ENCODE assay signal across 33 cellular contexts in genomic region chr7:19119372-19119771, GRCh38. TPM values are rescaled to one million over a fixed set of nuclear protein-coding genes. Genes with fewer than 3 reads are reported as not detected.
DNase-seq lines count a peak whose midpoint lies in the region; ATAC-seq and TF ChIP-seq lines count a peak whose summit lies in the region.
"Had no signal": no experiment of that assay in that cellular context is flagged by ENCODE, and none has a peak within 500 bp of the region (broad histone marks: within the 10 kb centered on the region; RNA-seq: fewer than 3 reads in every experiment).

No MANE protein-coding gene starts in this region.

- TF ChIP-seq CTCF in GM23338 (conservative IDR thresholded peaks at IDR 0.05; ENCODE audit: low read depth in 2 of 2) = no peak
- no peak for TF ChIP-seq CTCF in RWPE1 (conservative IDR thresholded peaks at IDR 0.05; ENCODE audit: low read depth)

- H3K9me3 ChIP-seq in iPS-18a (ENCODE audit: control insufficient read depth, low read depth, low read length) (no peaks in the 10 kb centered on the region), skeletal muscle satellite cell (replicated peaks; ENCODE audit: low read length) (no peaks in the 10 kb centered on the region)
- H3K9me3 ChIP-seq: pancreas, right atrium auricular region, SJSA1, uterus had no signal

- H3K36me3 ChIP-seq in GM23338 (ENCODE audit: insufficient read depth) = no peaks in the 10 kb centered on the region
- H3K36me3 ChIP-seq in iPS-18a (ENCODE audit: control insufficient read depth, low read depth, low read length) = no peaks in the 10 kb centered on the region
- H3K36me3 ChIP-seq in skeletal muscle satellite cell (ENCODE audit: insufficient read depth, low read length) = peaks cover 4% of the 10 kb centered on the region
- H3K36me3 ChIP-seq: pancreas, right atrium auricular region, uterus had no signal

- H3K9ac ChIP-seq in iPS-18a (ENCODE audit: low read length) (no peak overlapping the region), skeletal muscle satellite cell (ENCODE audit: low read depth, low read length) (no peak overlapping the region)

- CTCF ChIA-PET in RWPE1 (lab: Yijun Ruan, JAX) = interaction anchor here (0.5 to 0.7 kb wide), 3 partner anchors 20 to 766 kb away, joined by 3 to 4 read pairs (median 3); no protein-coding TSS in a partner anchor

- H4K20me1 ChIP-seq in GM23338 (replicated peaks; ENCODE audit: insufficient read depth) = 0 out of 2 replicates have a peak, but pooled peaks cover 3% of the 10 kb centered on the region

- no peaks in the 10 kb centered on the region for H3K79me2 ChIP-seq in GM23338 (replicated peaks; ENCODE audit: insufficient read depth)

- POLR2A ChIA-PET in RWPE1 (lab: Yijun Ruan, JAX; ENCODE audit: low non-redundant PET) = no interaction called here

- peaks cover 48% of the 10 kb centered on the region for H3K4me1 Mint-ChIP-seq in GM23338

- H3K4me1 ChIP-seq in GM23338 (ENCODE audit: insufficient read depth) (peaks cover 62% of the 10 kb centered on the region), iPS-18a (ENCODE audit: control insufficient read depth, low read depth, low read length) (peaks cover 20% of the 10 kb centered on the region), skeletal muscle satellite cell (ENCODE audit: control insufficient read depth, insufficient read depth, low read length) (peaks cover 19% of the 10 kb centered on the region)
- H3K4me1 ChIP-seq: uterus had no signal

- H3K36me3 Mint-ChIP-seq in GM23338 (ENCODE audit: low read depth) = no peaks in the 10 kb centered on the region
- H3K36me3 Mint-ChIP-seq: activated naive CD8-positive, alpha-beta T cell treated with anti-CD3 and anti-CD28 coated beads for 36 hours; CD4-positive, CD25-positive, alpha-beta regulatory T cell had no signal

- no peak for DNase-seq in GM23338 (ENCODE audit: low spot score)
- DNase-seq in RWPE1 (ENCODE audit: low spot score) = no peak
- no peak for DNase-seq in NCI-H1105 (lab: John Stamatoyannopoulos, UW)
- DNase-seq in SKM-1 treated with dmso at 0.1 percent for 144 hours (lab: John Stamatoyannopoulos, UW; ENCODE audit: unreplicated experiment) = no peak
- DNase-seq in NK-92 (lab: John Stamatoyannopoulos, UW; ENCODE audit: unreplicated experiment) = no peak
- DNase-seq: activated naive CD8-positive, alpha-beta T cell treated with anti-CD3 and anti-CD28 coated beads for 36 hours; activated T-cell treated with anti-CD3 and anti-CD28 coated beads for 4 hours; CD4-positive, CD25-positive, alpha-beta regulatory T cell; central memory CD4-positive, alpha-beta T cell; hypothalamus; NCI-H1092; NCI-H187 treated with DMSO at 0.1 percent for 48 hours; NCI-H2171 treated with DMSO at 0.1 percent for 48 hours; stimulated activated CD4-positive, alpha-beta T cell treated with anti-CD3 and anti-CD28 coated beads, Interleukin-12 subunit alpha, Interleukin-12 subunit beta, amount 100 ng/mL, for 4 hours; stimulated activated CD4-positive, alpha-beta T cell treated with anti-CD3 and anti-CD28 coated beads, Interleukin-4, amount 100 ng/mL, for 1 hour; stimulated activated naive CD4-positive, alpha-beta T cell; T-helper 17 cell; uterus had no signal

- ATAC-seq in GM23338 (no peak), HG02970 (IDR thresholded peaks at IDR 0.05; ENCODE audit: low FRiP score, unreplicated experiment) (no peak)
- ATAC-seq: GM12878; natural killer cell treated with Interleukin-12 subunit alpha and Interleukin-12 subunit beta and Interleukin-15 and Interleukin-18, amount 100 ng/mL, for 72 hours; pancreas; T-helper 17 cell had no signal

- H3K27ac ChIP-seq in GM23338 (ENCODE audit: low read depth) (no peak overlapping the region), RWPE1 (peak overlapping the region; percentile 30; the same call in 1 of the 2 replicates), iPS-18a (ENCODE audit: low read length) (no peak overlapping the region)
- H3K27ac ChIP-seq: pancreas, right atrium auricular region, SJSA1, uterus had no signal

- H3K9me2 ChIP-seq in GM23338 (ENCODE audit: insufficient read depth) = no peaks in the 10 kb centered on the region

- no peak overlapping the region for H3K27ac Mint-ChIP-seq in GM23338
- H3K27ac Mint-ChIP-seq: activated naive CD8-positive, alpha-beta T cell treated with anti-CD3 and anti-CD28 coated beads for 36 hours; CD4-positive, CD25-positive, alpha-beta regulatory T cell; dendritic cell treated with granulocyte-macrophage colony-stimulating factor and Interleukin-4, amounts not matched to agents 40 ng/mL and 50 ng/mL, for 4 days; natural killer cell treated with Interleukin-12 subunit alpha and Interleukin-12 subunit beta and Interleukin-15 and Interleukin-18, amount 100 ng/mL, for 72 hours; T-helper 17 cell had no signal

- peaks cover 70% of the 10 kb centered on the region for H3K27me3 Mint-ChIP-seq in GM23338 (ENCODE audit: insufficient read depth, low read depth, poor library complexity)

- no peaks in the 10 kb centered on the region; the same call in 2 of the 3 replicates for H3K9me3 Mint-ChIP-seq in GM23338
- H3K9me3 Mint-ChIP-seq: dendritic cell treated with granulocyte-macrophage colony-stimulating factor and Interleukin-4, amounts not matched to agents 40 ng/mL and 50 ng/mL, for 4 days; natural killer cell treated with Interleukin-12 subunit alpha and Interleukin-12 subunit beta and Interleukin-15 and Interleukin-18, amount 100 ng/mL, for 72 hours had no signal

- H3K4me3 Mint-ChIP-seq in GM23338 = peak overlapping the region; percentile 70
- H3K4me3 Mint-ChIP-seq: activated naive CD8-positive, alpha-beta T cell treated with anti-CD3 and anti-CD28 coated beads for 36 hours; dendritic cell treated with granulocyte-macrophage colony-stimulating factor and Interleukin-4, amounts not matched to agents 40 ng/mL and 50 ng/mL, for 4 days; natural killer cell treated with Interleukin-12 subunit alpha and Interleukin-12 subunit beta and Interleukin-15 and Interleukin-18, amount 100 ng/mL, for 72 hours; T-helper 17 cell had no signal

- peaks cover 9% of the 10 kb centered on the region for H3F3A ChIP-seq in GM23338 (replicated peaks; ENCODE audit: low read depth)

- peak overlapping the region; percentile 75 for H3K4me2 ChIP-seq in GM23338
- H3K4me2 ChIP-seq in skeletal muscle satellite cell (ENCODE audit: low read length) = peak overlapping the region; percentile 91

- H3K27me3 ChIP-seq in GM23338 (ENCODE audit: insufficient read depth) (peaks cover 84% of the 10 kb centered on the region), iPS-18a (ENCODE audit: control insufficient read depth, insufficient read depth, low read length) (peaks cover 76% of the 10 kb centered on the region), skeletal muscle satellite cell (ENCODE audit: control insufficient read depth, insufficient read depth, low read length) (no peaks in the 10 kb centered on the region)
- H3K27me3 ChIP-seq: SJSA1, uterus had no signal

- H2AFZ ChIP-seq in GM23338 = no peak overlapping the region

- H3K4me3 ChIP-seq in GM23338 = peak overlapping the region; percentile 66
- H3K4me3 ChIP-seq in iPS-18a (ENCODE audit: low read length) = peak overlapping the region; percentile 56
- H3K4me3 ChIP-seq in skeletal muscle satellite cell (ENCODE audit: low read length) = peak overlapping the region; percentile 7
- H3K4me3 ChIP-seq: GM12878, pancreas, right atrium auricular region, SJSA1, uterus had no signal

TF ChIP-seq in GM23338, 12 proteins besides CTCF, POLR2A, EP300 and RAD21:
- no peak for TF ChIP-seq JUNB (IDR thresholded peaks at IDR 0.05; ENCODE audit: unreplicated experiment)
- TF ChIP-seq EZH2 (IDR thresholded peaks at IDR 0.05; ENCODE audit: low read depth, unreplicated experiment) = peak; percentile 6

RNA-seq across cellular contexts. Expression of gene TWIST1, which starts 1.9 kb away (rescaled TPM):
- total RNA-seq in GM23338 (2014; rRNA removed; shearing (Covaris generic)) = 0.12 and 0.24 TPM in 2 replicates
- 0.24 and 0.35 TPM in 2 replicates for polyA plus RNA-seq in GM23338 (2016; fragmentation: Nextera tagmentation; extraction: Ambion mirVana)
- total RNA-seq in skeletal muscle satellite cell (2012; rRNA removed) = 37.5 and 41.9 TPM in 2 replicates
- total RNA-seq: activated naive CD8-positive, alpha-beta T cell treated with anti-CD3 and anti-CD28 coated beads for 36 hours; GM12878; mononuclear cell; natural killer cell treated with Interleukin-12 subunit alpha and Interleukin-12 subunit beta and Interleukin-15 and Interleukin-18, amount 100 ng/mL, for 72 hours; T-helper 17 cell had no signal
- polyA plus RNA-seq: CD4-positive, CD25-positive, alpha-beta regulatory T cell; GM12878 had no signal

RNA-seq across cellular contexts. Expression of gene FERD3L, which starts 25.8 kb away (rescaled TPM):
- total RNA-seq in GM23338 (2014; rRNA removed; shearing (Covaris generic)) = not detected in 2 replicates
- polyA plus RNA-seq in GM23338 (2016; fragmentation: Nextera tagmentation; extraction: Ambion mirVana) = not detected in 2 replicates
- not detected in 2 replicates for total RNA-seq in skeletal muscle satellite cell (2012; rRNA removed)
- total RNA-seq: activated naive CD8-positive, alpha-beta T cell treated with anti-CD3 and anti-CD28 coated beads for 36 hours; aorta; CD4-positive, CD25-positive, alpha-beta regulatory T cell; fibroblast of lung; GM12878; lower leg skin; mononuclear cell; natural killer cell treated with Interleukin-12 subunit alpha and Interleukin-12 subunit beta and Interleukin-15 and Interleukin-18, amount 100 ng/mL, for 72 hours; pancreas; right atrium auricular region; SJSA1; T-helper 17 cell; temporal lobe; uterus had no signal
- polyA plus RNA-seq: aorta; CD4-positive, CD25-positive, alpha-beta regulatory T cell; fibroblast of lung; GM12878; keratinocyte; pancreas had no signal

Comparison
In these comparisons a context has a peak if more than half of its experiments do, and no peak if none do; other contexts are left out.
1. H3K4me3 ChIP-seq: peak in every context shown above with its lines; median percentile 66 in GM23338; 56 in iPS-18a; 7 in skeletal muscle satellite cell.